Comparison of ENCODE assay signal across 8 cellular contexts in the genomic region with DNA sequence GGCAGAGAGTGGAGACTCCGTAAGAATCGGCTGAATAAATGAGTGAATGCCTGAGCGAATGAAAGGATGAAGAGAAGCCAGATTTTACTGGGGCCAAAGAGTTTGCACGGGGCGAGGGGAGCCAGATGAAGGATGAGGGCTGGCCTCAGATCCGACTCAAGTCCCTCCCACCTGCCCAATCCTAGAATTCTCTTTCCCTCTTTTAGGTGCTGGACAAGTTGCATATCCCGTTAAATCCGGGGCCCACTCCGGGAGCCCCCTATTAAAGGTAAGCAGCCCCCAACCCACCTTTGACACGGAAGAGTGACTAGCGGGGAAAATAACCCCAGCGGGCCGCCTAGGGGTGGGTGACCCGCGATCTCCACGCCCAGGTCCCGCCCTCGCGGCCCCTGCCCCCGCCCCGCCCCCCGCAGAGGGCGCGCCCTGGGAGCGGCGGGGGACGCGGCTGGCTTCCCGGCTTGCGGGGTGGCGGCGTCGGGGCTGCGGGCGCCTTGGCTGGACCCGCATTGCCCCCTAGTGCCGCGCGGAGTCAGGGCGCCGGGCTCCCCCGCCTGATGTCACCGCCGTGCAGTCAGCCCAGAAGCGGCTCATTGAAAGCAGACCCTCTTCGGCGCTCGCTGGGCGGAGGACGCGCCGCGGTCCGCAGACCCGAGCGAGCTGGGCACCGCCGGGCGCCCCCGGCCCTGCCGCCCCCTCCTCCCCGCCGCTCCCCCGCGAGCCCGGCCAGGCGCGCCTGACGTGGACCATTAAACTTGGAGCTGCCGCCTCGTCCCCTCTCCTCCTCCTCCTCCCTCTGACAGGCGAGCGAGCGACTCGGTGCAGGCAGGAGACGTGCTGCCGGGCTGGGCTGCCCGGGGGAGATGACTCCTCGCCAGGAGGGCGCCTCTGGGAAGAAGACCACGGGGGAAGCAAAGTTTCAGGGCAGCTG. TPM values are rescaled to one million over a fixed set of nuclear protein-coding genes. Genes with fewer than 3 reads are reported as not detected.
DNase-seq lines count a peak whose midpoint lies in the region; ATAC-seq, FAIRE-seq and TF ChIP-seq lines count a peak whose summit lies in the region.

ADRA1B (plus strand) TSS at position 570 of the 928 bp plus-strand sequence. CDS start 424 bp downstream, outside the sequence.

- H3K27me3 Mint-ChIP-seq in T-helper 17 cell = peaks cover 77% of the 10 kb centered on the region

- no peaks in the 10 kb centered on the region for H3K9me3 ChIP-seq in T-helper 17 cell (ENCODE audit: control insufficient read depth, low read length, poor library complexity, severe bottlenecking)
- H3K9me3 ChIP-seq in body of pancreas = no peaks in the 10 kb centered on the region
- H3K9me3 ChIP-seq in iPS-20b (ENCODE audit: insufficient read depth, low read depth, low read length) = no peaks in the 10 kb centered on the region
- H3K9me3 ChIP-seq in small intestine (ENCODE audit: control insufficient read depth, low read depth) = no peaks in the 10 kb centered on the region

- H3K27me3 ChIP-seq in body of pancreas = peaks cover 0 to 7% of the 10 kb centered on the region in 2 donors
- peaks cover 70% of the 10 kb centered on the region for H3K27me3 ChIP-seq in iPS-20b (ENCODE audit: insufficient read depth, low read length)
- H3K27me3 ChIP-seq in small intestine (ENCODE audit: control insufficient read depth in 2 of 2, insufficient read depth in 2 of 2, low read length in 2 of 2) = peaks cover 0 to 6% of the 10 kb centered on the region in 2 donors

- no peaks in the 10 kb centered on the region for H3K36me3 ChIP-seq in body of pancreas (replicated peaks in 1 of 2; ENCODE audit: insufficient read depth in 1 of 2, low read depth in 2 of 2)
- no peaks in the 10 kb centered on the region for H3K36me3 ChIP-seq in iPS-20b (ENCODE audit: insufficient read depth, low read depth, low read length)
- H3K36me3 ChIP-seq in small intestine (ENCODE audit: control insufficient read depth in 2 of 2, insufficient read depth in 2 of 2, low read length in 2 of 2) = no peaks in the 10 kb centered on the region

- intact Hi-C loops in body of pancreas (cut with DNase I) = no loop called here

- H3K27ac ChIP-seq in body of pancreas = no peak within 1 kb of the TSS
- no peak within 1 kb of the TSS for H3K27ac ChIP-seq in iPS-20b (ENCODE audit: low read length)
- H3K27ac ChIP-seq in small intestine (ENCODE audit: low read depth in 1 of 2, low read length in 1 of 2) = no peak within 1 kb of the TSS

- peak in 2 of 3 donors; percentile 15 to 17 for DNase-seq in T-helper 17 cell
- peak; percentile 40 to 60 (median 49) for DNase-seq in body of pancreas
- DNase-seq in small intestine = peak; percentile 49

- peak within 1 kb of the TSS; percentile 0 to 17 for H3K4me3 ChIP-seq in body of pancreas
- H3K4me3 ChIP-seq in iPS-20b (ENCODE audit: low read length) = peak within 1 kb of the TSS; percentile 81
- H3K4me3 ChIP-seq in small intestine (ENCODE audit: low read depth in 1 of 2, low read length in 2 of 2) = peak within 1 kb of the TSS in 1 of 2 donors; percentile 51

- WGBS in body of pancreas, 2 donors = 2 to 3% methylated on average over 10 to 55 of the region's 81 CpGs
- 2 to 4% (median 2%) methylated on average over 60 to 81 of the region's 81 CpGs for WGBS in small intestine, 3 donors

- TF ChIP-seq CTCF in GM12874 (IDR thresholded peaks at IDR 0.05; ENCODE audit: insufficient read depth, low read depth, low read length) (peak; percentile 66), body of pancreas (IDR thresholded peaks at IDR 0.05) (peak in 6 of 7 experiments; percentile 16 to 55 (median 32))

- peak; percentile 85 for ATAC-seq in HG03432 (IDR thresholded peaks at IDR 0.05; ENCODE audit: unreplicated experiment)
- ATAC-seq in T-helper 17 cell = peak; percentile 82
- ATAC-seq in body of pancreas = peak; percentile 65
- no peak for ATAC-seq in GM18858 (IDR thresholded peaks at IDR 0.05; ENCODE audit: unreplicated experiment)
- no peak for ATAC-seq in HG03469 (IDR thresholded peaks at IDR 0.05; ENCODE audit: unreplicated experiment)

- TF ChIP-seq POLR2A in body of pancreas (IDR thresholded peaks at IDR 0.05) = no peak

- H3K4me1 Mint-ChIP-seq in T-helper 17 cell = peaks cover 16% of the 10 kb centered on the region

- FAIRE-seq in small intestine (lab: Jason Lieb, UNC) = no peak

- no peak within 1 kb of the TSS for H3K27ac Mint-ChIP-seq in T-helper 17 cell

- peak within 1 kb of the TSS; percentile 84 for H3K4me3 Mint-ChIP-seq in T-helper 17 cell

- peaks cover 23% of the 10 kb centered on the region for H3K4me1 ChIP-seq in body of pancreas
- peaks cover 3% of the 10 kb centered on the region; the same call in 1 of the 2 replicates for H3K4me1 ChIP-seq in iPS-20b (ENCODE audit: insufficient read depth, low read length)
- no peaks in the 10 kb centered on the region for H3K4me1 ChIP-seq in small intestine (ENCODE audit: control insufficient read depth in 2 of 2, insufficient read depth in 1 of 2, low read depth in 1 of 2, low read length in 1 of 2)

- peaks cover 15% of the 10 kb centered on the region for H3K36me3 Mint-ChIP-seq in T-helper 17 cell (ENCODE audit: low read depth)

- no peak within 1 kb of the TSS for H3K9ac ChIP-seq in iPS-20b (ENCODE audit: low read depth, low read length)

RNA-seq across cellular contexts. Expression of gene ADRA1B, which starts in this region (rescaled TPM):
- total RNA-seq in T-helper 17 cell (not detected), body of pancreas (1 to 10 TPM in 1 of 2 donors, under 1 TPM in 1; 0.26 to 4.0 TPM)
- under 1 TPM in 2 of 3 donors, not detected in 1; 0.25 to 0.45 TPM for polyA plus RNA-seq in small intestine

Comparison
In these comparisons a context has a peak if more than half of its experiments do, and no peak if none do; other contexts are left out.
1. Peak in DNase-seq and ATAC-seq in T-helper 17 cell; RNA of the gene not detected or under 1 TPM.
2. Peak in DNase-seq in small intestine; RNA of the gene not detected or under 1 TPM.
3. ATAC-seq: peak in HG03432 (single experiment) and body of pancreas (single experiment); none in GM18858 (single experiment) and HG03469 (single experiment).
4. Peak in every context shown above with its lines, with median percentiles within 50 percentile points of each other: DNase-seq.